In the genomic region with DNA sequence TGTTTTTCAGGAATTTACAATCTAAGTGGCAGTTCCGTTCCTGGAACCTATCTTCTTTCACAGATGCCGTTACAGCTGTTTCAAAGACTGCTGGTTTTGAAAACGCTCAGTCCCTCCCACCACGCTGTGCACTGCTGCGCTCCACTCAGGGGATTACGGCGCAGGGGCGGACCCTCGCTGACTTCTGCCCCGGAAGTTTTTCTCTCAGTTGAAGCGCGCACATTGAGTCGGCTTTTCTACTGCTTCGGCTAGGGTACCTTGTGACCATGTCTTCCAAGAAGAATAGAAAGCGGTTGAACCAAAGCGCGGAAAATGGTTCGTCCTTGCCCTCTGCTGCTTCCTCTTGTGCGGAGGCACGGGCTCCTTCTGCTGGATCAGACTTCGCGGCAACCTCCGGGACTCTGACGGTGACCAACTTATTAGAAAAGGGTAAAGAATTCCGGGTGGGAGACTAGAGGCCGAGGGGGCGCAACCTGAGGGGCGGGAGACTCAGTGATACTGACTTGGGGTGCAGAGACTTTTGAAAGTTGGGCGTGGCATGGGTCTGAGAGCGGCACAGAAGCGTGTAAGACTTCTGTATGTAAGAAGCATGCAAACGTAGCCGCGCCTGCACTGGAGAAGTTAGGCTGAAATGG, we compare ENCODE assay signal across 1 cellular context.
TF ChIP-seq lines count a peak whose summit lies in the region.

No MANE protein-coding gene starts in this region.

TF ChIP-seq in HepG2, 621 proteins besides CTCF, POLR2A, EP300 and RAD21 (continued from another document and continues in another):
- no peak for TF ChIP-seq NR2F2 (IDR thresholded peaks at IDR 0.05; ENCODE audit: borderline replicate concordance, low read depth)
- TF ChIP-seq ZNF441 (CRISPR knock-in tag; IDR thresholded peaks at IDR 0.05; ENCODE audit: borderline replicate concordance): 0 out of 2 replicates have a peak, but pooled peaks have one; percentile 44
- TF ChIP-seq YEATS2 (CRISPR knock-in tag; IDR thresholded peaks at IDR 0.05; ENCODE audit: borderline replicate concordance): 0 out of 2 replicates have a peak, but pooled peaks have one; percentile 17
- no peak for TF ChIP-seq ZNF335 (CRISPR knock-in tag; IDR thresholded peaks at IDR 0.05)
- TF ChIP-seq WIZ (CRISPR knock-in tag; IDR thresholded peaks at IDR 0.05): no peak
- no peak for TF ChIP-seq NCOR1 (IDR thresholded peaks at IDR 0.05; ENCODE audit: borderline replicate concordance, low read length)
- 0 out of 2 replicates have a peak, but pooled peaks have one; percentile 39 for TF ChIP-seq RORA (CRISPR knock-in tag; IDR thresholded peaks at IDR 0.05)
- TF ChIP-seq ZNF792 (CRISPR knock-in tag; IDR thresholded peaks at IDR 0.05): peak; percentile 54
- TF ChIP-seq, protein P1, sequence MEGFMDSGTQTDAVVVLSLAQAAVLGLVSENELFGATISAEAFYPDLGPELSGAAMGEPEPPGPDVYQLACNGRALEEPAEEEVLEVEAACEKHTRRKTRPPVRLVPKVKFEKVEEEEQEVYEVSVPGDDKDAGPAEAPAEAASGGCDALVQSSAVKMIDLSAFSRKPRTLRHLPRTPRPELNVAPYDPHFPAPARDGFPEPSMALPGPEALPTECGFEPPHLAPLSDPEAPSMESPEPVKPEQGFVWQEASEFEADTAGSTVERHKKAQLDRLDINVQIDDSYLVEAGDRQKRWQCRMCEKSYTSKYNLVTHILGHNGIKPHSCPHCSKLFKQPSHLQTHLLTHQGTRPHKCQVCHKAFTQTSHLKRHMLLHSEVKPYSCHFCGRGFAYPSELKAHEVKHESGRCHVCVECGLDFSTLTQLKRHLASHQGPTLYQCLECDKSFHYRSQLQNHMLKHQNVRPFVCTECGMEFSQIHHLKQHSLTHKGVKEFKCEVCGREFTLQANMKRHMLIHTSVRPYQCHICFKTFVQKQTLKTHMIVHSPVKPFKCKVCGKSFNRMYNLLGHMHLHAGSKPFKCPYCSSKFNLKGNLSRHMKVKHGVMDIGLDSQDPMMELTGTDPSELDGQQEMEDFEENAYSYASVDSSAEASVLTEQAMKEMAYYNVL (CRISPR knock-in tag; IDR thresholded peaks at IDR 0.05; ENCODE audit: borderline replicate concordance): no peak
- no peak for TF ChIP-seq TBX3 (IDR thresholded peaks at IDR 0.05; ENCODE audit: borderline replicate concordance)
- TF ChIP-seq SP5 (CRISPR knock-in tag; IDR thresholded peaks at IDR 0.05; ENCODE audit: borderline replicate concordance, low read depth): peak; percentile 82
- no peak for TF ChIP-seq ZBTB20 (CRISPR knock-in tag; IDR thresholded peaks at IDR 0.05; ENCODE audit: borderline replicate concordance, low read depth)
- 0 out of 2 replicates have a peak, but pooled peaks have one; percentile 38 for TF ChIP-seq TOE1 (CRISPR knock-in tag; IDR thresholded peaks at IDR 0.05)
- no peak for TF ChIP-seq HIVEP1 (CRISPR knock-in tag; IDR thresholded peaks at IDR 0.05)
- TF ChIP-seq GABPA (IDR thresholded peaks at IDR 0.05; ENCODE audit: low read depth, low read length): peak; percentile 73
- peak; percentile 96 for TF ChIP-seq GABPA (CRISPR knock-in tag; IDR thresholded peaks at IDR 0.05; ENCODE audit: low read depth)
- TF ChIP-seq, protein P2, sequence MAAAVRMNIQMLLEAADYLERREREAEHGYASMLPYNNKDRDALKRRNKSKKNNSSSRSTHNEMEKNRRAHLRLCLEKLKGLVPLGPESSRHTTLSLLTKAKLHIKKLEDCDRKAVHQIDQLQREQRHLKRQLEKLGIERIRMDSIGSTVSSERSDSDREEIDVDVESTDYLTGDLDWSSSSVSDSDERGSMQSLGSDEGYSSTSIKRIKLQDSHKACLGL (CRISPR knock-in tag; IDR thresholded peaks at IDR 0.05): peak; percentile 4; the same call in 1 of the 2 replicates
- TF ChIP-seq, protein P3, sequence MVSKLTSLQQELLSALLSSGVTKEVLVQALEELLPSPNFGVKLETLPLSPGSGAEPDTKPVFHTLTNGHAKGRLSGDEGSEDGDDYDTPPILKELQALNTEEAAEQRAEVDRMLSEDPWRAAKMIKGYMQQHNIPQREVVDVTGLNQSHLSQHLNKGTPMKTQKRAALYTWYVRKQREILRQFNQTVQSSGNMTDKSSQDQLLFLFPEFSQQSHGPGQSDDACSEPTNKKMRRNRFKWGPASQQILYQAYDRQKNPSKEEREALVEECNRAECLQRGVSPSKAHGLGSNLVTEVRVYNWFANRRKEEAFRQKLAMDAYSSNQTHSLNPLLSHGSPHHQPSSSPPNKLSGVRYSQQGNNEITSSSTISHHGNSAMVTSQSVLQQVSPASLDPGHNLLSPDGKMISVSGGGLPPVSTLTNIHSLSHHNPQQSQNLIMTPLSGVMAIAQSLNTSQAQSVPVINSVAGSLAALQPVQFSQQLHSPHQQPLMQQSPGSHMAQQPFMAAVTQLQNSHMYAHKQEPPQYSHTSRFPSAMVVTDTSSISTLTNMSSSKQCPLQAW (CRISPR knock-in tag; IDR thresholded peaks at IDR 0.05): peak; percentile 45; the same call in 1 of the 2 replicates
- TF ChIP-seq NR2C2 (CRISPR knock-in tag; IDR thresholded peaks at IDR 0.05; ENCODE audit: borderline replicate concordance): peak; percentile 100
- TF ChIP-seq ZKSCAN8 (CRISPR knock-in tag; IDR thresholded peaks at IDR 0.05; ENCODE audit: borderline replicate concordance): no peak
- no peak for TF ChIP-seq ZNF713 (CRISPR knock-in tag; IDR thresholded peaks at IDR 0.05)
- TF ChIP-seq ZC3H13 (CRISPR knock-in tag; IDR thresholded peaks at IDR 0.05): no peak
- TF ChIP-seq NBN (conservative IDR thresholded peaks at IDR 0.05): no peak
- TF ChIP-seq BHLHE40 (IDR thresholded peaks at IDR 0.05; ENCODE audit: low read length): no peak
- peak; percentile 76 for TF ChIP-seq SRF (IDR thresholded peaks at IDR 0.05; ENCODE audit: low read depth, low read length)
- TF ChIP-seq ZNF737 (CRISPR knock-in tag; IDR thresholded peaks at IDR 0.05; ENCODE audit: borderline replicate concordance): no peak
- TF ChIP-seq, protein P4, sequence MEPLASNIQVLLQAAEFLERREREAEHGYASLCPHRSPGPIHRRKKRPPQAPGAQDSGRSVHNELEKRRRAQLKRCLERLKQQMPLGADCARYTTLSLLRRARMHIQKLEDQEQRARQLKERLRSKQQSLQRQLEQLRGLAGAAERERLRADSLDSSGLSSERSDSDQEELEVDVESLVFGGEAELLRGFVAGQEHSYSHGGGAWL (CRISPR knock-in tag; IDR thresholded peaks at IDR 0.05): peak; percentile 69; the same call in 1 of the 2 replicates
- TF ChIP-seq ARNT (IDR thresholded peaks at IDR 0.05): no peak
- TF ChIP-seq, protein P5, sequence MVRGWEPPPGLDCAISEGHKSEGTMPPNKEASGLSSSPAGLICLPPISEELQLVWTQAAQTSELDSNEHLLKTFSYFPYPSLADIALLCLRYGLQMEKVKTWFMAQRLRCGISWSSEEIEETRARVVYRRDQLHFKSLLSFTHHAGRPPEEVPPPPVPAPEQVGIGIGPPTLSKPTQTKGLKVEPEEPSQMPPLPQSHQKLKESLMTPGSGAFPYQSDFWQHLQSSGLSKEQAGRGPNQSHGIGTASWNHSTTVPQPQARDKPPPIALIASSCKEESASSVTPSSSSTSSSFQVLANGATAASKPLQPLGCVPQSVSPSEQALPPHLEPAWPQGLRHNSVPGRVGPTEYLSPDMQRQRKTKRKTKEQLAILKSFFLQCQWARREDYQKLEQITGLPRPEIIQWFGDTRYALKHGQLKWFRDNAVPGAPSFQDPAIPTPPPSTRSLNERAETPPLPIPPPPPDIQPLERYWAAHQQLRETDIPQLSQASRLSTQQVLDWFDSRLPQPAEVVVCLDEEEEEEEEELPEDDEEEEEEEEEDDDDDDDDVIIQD (CRISPR knock-in tag; IDR thresholded peaks at IDR 0.05; ENCODE audit: low read depth): 0 out of 2 replicates have a peak, but pooled peaks have one; percentile 21
- TF ChIP-seq ZNF556 (CRISPR knock-in tag; IDR thresholded peaks at IDR 0.05; ENCODE audit: borderline replicate concordance): no peak
- TF ChIP-seq, protein P6, sequence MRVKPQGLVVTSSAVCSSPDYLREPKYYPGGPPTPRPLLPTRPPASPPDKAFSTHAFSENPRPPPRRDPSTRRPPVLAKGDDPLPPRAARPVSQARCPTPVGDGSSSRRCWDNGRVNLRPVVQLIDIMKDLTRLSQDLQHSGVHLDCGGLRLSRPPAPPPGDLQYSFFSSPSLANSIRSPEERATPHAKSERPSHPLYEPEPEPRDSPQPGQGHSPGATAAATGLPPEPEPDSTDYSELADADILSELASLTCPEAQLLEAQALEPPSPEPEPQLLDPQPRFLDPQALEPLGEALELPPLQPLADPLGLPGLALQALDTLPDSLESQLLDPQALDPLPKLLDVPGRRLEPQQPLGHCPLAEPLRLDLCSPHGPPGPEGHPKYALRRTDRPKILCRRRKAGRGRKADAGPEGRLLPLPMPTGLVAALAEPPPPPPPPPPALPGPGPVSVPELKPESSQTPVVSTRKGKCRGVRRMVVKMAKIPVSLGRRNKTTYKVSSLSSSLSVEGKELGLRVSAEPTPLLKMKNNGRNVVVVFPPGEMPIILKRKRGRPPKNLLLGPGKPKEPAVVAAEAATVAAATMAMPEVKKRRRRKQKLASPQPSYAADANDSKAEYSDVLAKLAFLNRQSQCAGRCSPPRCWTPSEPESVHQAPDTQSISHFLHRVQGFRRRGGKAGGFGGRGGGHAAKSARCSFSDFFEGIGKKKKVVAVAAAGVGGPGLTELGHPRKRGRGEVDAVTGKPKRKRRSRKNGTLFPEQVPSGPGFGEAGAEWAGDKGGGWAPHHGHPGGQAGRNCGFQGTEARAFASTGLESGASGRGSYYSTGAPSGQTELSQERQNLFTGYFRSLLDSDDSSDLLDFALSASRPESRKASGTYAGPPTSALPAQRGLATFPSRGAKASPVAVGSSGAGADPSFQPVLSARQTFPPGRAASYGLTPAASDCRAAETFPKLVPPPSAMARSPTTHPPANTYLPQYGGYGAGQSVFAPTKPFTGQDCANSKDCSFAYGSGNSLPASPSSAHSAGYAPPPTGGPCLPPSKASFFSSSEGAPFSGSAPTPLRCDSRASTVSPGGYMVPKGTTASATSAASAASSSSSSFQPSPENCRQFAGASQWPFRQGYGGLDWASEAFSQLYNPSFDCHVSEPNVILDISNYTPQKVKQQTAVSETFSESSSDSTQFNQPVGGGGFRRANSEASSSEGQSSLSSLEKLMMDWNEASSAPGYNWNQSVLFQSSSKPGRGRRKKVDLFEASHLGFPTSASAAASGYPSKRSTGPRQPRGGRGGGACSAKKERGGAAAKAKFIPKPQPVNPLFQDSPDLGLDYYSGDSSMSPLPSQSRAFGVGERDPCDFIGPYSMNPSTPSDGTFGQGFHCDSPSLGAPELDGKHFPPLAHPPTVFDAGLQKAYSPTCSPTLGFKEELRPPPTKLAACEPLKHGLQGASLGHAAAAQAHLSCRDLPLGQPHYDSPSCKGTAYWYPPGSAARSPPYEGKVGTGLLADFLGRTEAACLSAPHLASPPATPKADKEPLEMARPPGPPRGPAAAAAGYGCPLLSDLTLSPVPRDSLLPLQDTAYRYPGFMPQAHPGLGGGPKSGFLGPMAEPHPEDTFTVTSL (CRISPR knock-in tag; IDR thresholded peaks at IDR 0.05; ENCODE audit: borderline replicate concordance): 0 out of 2 replicates have a peak, but pooled peaks have one; percentile 26
- no peak for TF ChIP-seq CREB1 (IDR thresholded peaks at IDR 0.05)
- TF ChIP-seq CREB1 (CRISPR knock-in tag; IDR thresholded peaks at IDR 0.05): peak; percentile 54; the same call in 1 of the 2 replicates
- TF ChIP-seq ZNF547 (CRISPR knock-in tag; IDR thresholded peaks at IDR 0.05): no peak; the same call in 1 of the 2 replicates
- TF ChIP-seq MXI1 (IDR thresholded peaks at IDR 0.05; ENCODE audit: borderline replicate concordance, low read depth, low read length): peak; percentile 88; the same call in 1 of the 3 replicates
- no peak for TF ChIP-seq MAF1 (CRISPR knock-in tag; IDR thresholded peaks at IDR 0.05; ENCODE audit: borderline replicate concordance)
- no peak for TF ChIP-seq SP1 (IDR thresholded peaks at IDR 0.05)
- TF ChIP-seq SP1 (CRISPR knock-in tag; IDR thresholded peaks at IDR 0.05): peak; percentile 95
- peak; percentile 45; the same call in 1 of the 2 replicates for TF ChIP-seq IRF2 (CRISPR knock-in tag; IDR thresholded peaks at IDR 0.05)
- TF ChIP-seq HMG20B (CRISPR knock-in tag; conservative IDR thresholded peaks at IDR 0.05): no peak
- TF ChIP-seq NR2F6 (IDR thresholded peaks at IDR 0.05): 0 out of 2 replicates have a peak, but pooled peaks have one; percentile 7
- TF ChIP-seq NR2F6 (CRISPR knock-in tag; IDR thresholded peaks at IDR 0.05): no peak
- TF ChIP-seq ETV6 (CRISPR knock-in tag; conservative IDR thresholded peaks at IDR 0.05): no peak
- TF ChIP-seq ZNF709 (CRISPR knock-in tag; IDR thresholded peaks at IDR 0.05): 0 out of 2 replicates have a peak, but pooled peaks have one; percentile 60
- no peak for TF ChIP-seq FOXK2 (IDR thresholded peaks at IDR 0.05)
- TF ChIP-seq, protein P7, sequence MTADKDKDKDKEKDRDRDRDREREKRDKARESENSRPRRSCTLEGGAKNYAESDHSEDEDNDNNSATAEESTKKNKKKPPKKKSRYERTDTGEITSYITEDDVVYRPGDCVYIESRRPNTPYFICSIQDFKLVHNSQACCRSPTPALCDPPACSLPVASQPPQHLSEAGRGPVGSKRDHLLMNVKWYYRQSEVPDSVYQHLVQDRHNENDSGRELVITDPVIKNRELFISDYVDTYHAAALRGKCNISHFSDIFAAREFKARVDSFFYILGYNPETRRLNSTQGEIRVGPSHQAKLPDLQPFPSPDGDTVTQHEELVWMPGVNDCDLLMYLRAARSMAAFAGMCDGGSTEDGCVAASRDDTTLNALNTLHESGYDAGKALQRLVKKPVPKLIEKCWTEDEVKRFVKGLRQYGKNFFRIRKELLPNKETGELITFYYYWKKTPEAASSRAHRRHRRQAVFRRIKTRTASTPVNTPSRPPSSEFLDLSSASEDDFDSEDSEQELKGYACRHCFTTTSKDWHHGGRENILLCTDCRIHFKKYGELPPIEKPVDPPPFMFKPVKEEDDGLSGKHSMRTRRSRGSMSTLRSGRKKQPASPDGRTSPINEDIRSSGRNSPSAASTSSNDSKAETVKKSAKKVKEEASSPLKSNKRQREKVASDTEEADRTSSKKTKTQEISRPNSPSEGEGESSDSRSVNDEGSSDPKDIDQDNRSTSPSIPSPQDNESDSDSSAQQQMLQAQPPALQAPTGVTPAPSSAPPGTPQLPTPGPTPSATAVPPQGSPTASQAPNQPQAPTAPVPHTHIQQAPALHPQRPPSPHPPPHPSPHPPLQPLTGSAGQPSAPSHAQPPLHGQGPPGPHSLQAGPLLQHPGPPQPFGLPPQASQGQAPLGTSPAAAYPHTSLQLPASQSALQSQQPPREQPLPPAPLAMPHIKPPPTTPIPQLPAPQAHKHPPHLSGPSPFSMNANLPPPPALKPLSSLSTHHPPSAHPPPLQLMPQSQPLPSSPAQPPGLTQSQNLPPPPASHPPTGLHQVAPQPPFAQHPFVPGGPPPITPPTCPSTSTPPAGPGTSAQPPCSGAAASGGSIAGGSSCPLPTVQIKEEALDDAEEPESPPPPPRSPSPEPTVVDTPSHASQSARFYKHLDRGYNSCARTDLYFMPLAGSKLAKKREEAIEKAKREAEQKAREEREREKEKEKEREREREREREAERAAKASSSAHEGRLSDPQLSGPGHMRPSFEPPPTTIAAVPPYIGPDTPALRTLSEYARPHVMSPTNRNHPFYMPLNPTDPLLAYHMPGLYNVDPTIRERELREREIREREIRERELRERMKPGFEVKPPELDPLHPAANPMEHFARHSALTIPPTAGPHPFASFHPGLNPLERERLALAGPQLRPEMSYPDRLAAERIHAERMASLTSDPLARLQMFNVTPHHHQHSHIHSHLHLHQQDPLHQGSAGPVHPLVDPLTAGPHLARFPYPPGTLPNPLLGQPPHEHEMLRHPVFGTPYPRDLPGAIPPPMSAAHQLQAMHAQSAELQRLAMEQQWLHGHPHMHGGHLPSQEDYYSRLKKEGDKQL (CRISPR knock-in tag; IDR thresholded peaks at IDR 0.05; ENCODE audit: low read depth): no peak
